7 cellular contexts compared by ENCODE assay signal in the genomic region with DNA sequence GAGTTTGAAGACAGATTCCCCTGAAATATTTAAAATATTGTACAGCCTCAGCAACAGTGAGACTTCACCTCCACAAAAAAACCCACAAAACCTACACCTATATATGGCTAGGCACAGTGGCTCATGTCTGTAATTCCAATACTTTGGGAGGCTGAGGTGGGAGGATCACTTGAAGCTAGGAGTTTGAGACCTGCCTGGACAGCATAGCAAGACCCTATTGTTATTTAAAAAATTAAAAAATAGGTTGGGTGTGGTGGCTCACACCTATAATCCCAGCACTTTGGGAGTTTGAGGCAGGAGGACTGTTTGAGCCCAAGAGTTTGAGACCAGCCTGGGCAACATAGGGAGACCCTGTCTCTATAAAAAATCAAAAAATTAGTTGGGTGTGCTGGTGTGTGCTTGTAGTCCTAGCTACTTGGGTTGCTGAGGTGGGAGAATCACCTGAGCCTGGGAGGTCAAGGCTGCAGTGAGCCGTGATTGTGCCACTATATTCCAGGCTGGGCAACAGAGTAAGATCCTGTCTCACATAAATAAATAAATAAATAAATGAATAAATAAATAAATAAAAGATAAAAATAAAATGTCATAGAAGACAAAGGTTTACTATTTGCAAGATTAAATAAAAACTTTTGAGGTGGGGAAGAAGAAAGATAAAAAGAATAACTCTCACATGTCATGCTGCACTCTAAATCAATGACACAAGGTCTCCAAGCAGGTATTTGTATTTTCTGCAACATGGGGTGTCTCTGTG.
"Had no signal": no experiment of that assay in that cellular context is flagged by ENCODE, and none has a peak within 500 bp of the region (broad histone marks: within the 10 kb centered on the region; RNA-seq: fewer than 3 reads in every experiment).

No MANE protein-coding gene starts in this region.

- FAIRE-seq: H54, HTR-8/SVneo had no signal

- H3K4me3 ChIP-seq: GM23248 had no signal

- H3K9ac ChIP-seq: GM23248 had no signal

- H3K27ac ChIP-seq: GM23248 had no signal

- H2AFZ ChIP-seq: GM23248 had no signal

- DNase-seq: GM23248, GOT3, HCEC 1CT, HFFc6, KG1 had no signal
